In the genomic region with DNA sequence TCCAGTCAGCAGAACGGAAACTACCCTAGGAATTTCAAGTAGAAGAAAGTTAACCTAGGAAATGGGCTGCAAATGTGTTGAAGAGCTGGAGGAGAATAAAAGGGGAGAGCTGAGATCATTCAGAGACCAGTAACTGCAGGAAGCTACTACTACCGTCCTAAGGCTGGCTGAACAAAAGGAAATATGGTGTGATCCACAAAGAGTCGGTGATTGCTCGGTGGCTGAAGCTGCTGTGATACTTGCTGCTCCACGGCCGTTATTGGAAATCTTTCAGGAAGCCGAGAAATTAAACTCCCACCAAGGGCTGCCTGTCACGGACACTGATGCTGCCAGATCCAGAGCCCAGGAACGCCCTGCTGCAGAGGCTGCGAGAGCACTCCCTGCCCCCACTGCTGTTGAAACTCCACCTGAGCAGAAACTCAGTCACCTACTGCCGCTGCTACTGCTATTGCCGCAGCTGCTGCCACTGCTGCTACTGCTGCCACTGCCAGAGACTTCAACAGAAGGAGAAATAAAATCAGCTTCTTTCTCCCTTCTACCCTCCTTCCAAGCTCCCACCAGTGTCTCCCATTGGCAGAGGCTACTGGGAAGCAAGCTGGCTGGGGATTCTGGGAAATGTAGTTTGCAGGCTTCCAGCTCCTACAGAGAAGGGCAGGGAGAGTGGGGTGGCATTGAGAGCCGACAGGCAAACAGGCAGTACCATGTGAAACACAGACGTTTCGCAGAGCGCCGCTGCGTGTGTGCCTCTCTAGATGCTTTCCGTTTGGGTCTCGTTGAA, we compare ENCODE assay signal across 8 cellular contexts.
A peak's percentile ranks its signal among the peaks of the same experiment; 100 is the strongest.
DNase-seq lines count a peak whose midpoint lies in the region; ATAC-seq and TF ChIP-seq lines count a peak whose summit lies in the region.

No MANE protein-coding gene starts in this region.

- no peaks in the 10 kb centered on the region for H3K27me3 ChIP-seq in effector memory CD4-positive, alpha-beta T cell (replicated peaks; ENCODE audit: control insufficient read depth, insufficient read depth, low read length, poor library complexity, severe bottlenecking)
- no peaks in the 10 kb centered on the region for H3K27me3 ChIP-seq in right lobe of liver

- POLR2A ChIA-PET in AG04449 (lab: Yijun Ruan, JAX) = no interaction called here

- CTCF ChIA-PET in AG04449 (lab: Yijun Ruan, JAX) = interaction anchor here (1.8 kb wide), 1 partner anchor 79 kb away, joined by 5 read pairs; no protein-coding TSS in a partner anchor

- TF ChIP-seq POLR2A in right lobe of liver (IDR thresholded peaks at IDR 0.05) = peak; percentile 52

- no peaks in the 10 kb centered on the region for H3K9me3 ChIP-seq in effector memory CD4-positive, alpha-beta T cell (ENCODE audit: control insufficient read depth, low read length)
- H3K9me3 ChIP-seq in right lobe of liver = peaks cover 0 to under 1% (median 0%) of the 10 kb centered on the region in 4 donors

- peak; percentile 45 for ATAC-seq in GM18868 (IDR thresholded peaks at IDR 0.05; ENCODE audit: unreplicated experiment)
- peak; percentile 44 for ATAC-seq in HG03280 (IDR thresholded peaks at IDR 0.05; ENCODE audit: unreplicated experiment)
- ATAC-seq in right lobe of liver = peak; percentile 55 to 75 (median 60)

- DNase-seq in AG04449 (ENCODE audit: low read depth, low spot score) (no peak), NCI-H510A treated with DMSO at 0.1 percent for 48 hours (lab: John Stamatoyannopoulos, UW) (peak; percentile 64), right lobe of liver (peak; percentile 74 to 84 (median 79))
- DNase-seq in activated CD4-positive, alpha-beta T cell treated with anti-CD3 and anti-CD28 coated beads, Interleukin-2, amount 50 U/mL, for 48 hours = peak; percentile 42 to 53
- DNase-seq in effector memory CD4-positive, alpha-beta T cell = no peak
- peak; percentile 8 to 25 (median 13) for DNase-seq in stimulated activated CD4-positive, alpha-beta T cell treated with anti-CD3 and anti-CD28 coated beads, TNF-alpha, amount 100 ng/mL, for 24 hours (ENCODE audit: low read depth in 3 of 3)

- no peak for TF ChIP-seq CTCF in AG04449 (IDR thresholded peaks at IDR 0.05; ENCODE audit: insufficient read depth, low read length, missing control alignments)
- TF ChIP-seq CTCF in right lobe of liver (IDR thresholded peaks at IDR 0.05) = no peak

- H3K36me3 ChIP-seq in effector memory CD4-positive, alpha-beta T cell (ENCODE audit: control insufficient read depth, insufficient read depth, low read length) = no peaks in the 10 kb centered on the region
- H3K36me3 ChIP-seq in right lobe of liver = no peaks in the 10 kb centered on the region

- H3K27ac ChIP-seq in effector memory CD4-positive, alpha-beta T cell (ENCODE audit: insufficient read depth, low read length, poor library complexity, severe bottlenecking) = no peak overlapping the region
- peak overlapping the region; percentile 68 to 95 (median 79) for H3K27ac ChIP-seq in right lobe of liver

- H3K4me3 ChIP-seq in AG04449 (ENCODE audit: low read depth, low read length) (peak overlapping the region; percentile 90), right lobe of liver (peak overlapping the region; percentile 47 to 63 (median 50))
- peak overlapping the region; percentile 54 for H3K4me3 ChIP-seq in effector memory CD4-positive, alpha-beta T cell (ENCODE audit: insufficient read depth, low read depth, low read length, poor library complexity, severe bottlenecking)

- intact Hi-C loops in right lobe of liver (cut with DNase I) = no loop called here

- WGBS in right lobe of liver (ENCODE audit: insufficient coverage, low coverage, low lambda C conversion rate, missing lambda C conversion rate) = 1% methylated on average over 15 of the region's 20 CpGs

- no peaks in the 10 kb centered on the region for H3K4me1 ChIP-seq in effector memory CD4-positive, alpha-beta T cell (ENCODE audit: control insufficient read depth, insufficient read depth, low read length, poor library complexity, severe bottlenecking)
- H3K4me1 ChIP-seq in right lobe of liver = peaks cover 0 to 62% (median 25%) of the 10 kb centered on the region in 4 donors

Comparison
In these comparisons a context has a peak if more than half of its experiments do, and no peak if none do; other contexts are left out.
1. DNase-seq: peak in NCI-H510A treated with DMSO at 0.1 percent for 48 hours (single experiment), activated CD4-positive, alpha-beta T cell treated with anti-CD3 and anti-CD28 coated beads, Interleukin-2, amount 50 U/mL, for 48 hours (2 of 2), right lobe of liver (3 of 3) and stimulated activated CD4-positive, alpha-beta T cell treated with anti-CD3 and anti-CD28 coated beads, TNF-alpha, amount 100 ng/mL, for 24 hours (3 of 3); none in AG04449 (single experiment) and effector memory CD4-positive, alpha-beta T cell (0 of 3).
2. Peak in every context shown above with its lines, with median percentiles within 50 percentile points of each other: H3K4me3 ChIP-seq and ATAC-seq.